Comparison of ENCODE assay signal across 17 cellular contexts in the genomic region with DNA sequence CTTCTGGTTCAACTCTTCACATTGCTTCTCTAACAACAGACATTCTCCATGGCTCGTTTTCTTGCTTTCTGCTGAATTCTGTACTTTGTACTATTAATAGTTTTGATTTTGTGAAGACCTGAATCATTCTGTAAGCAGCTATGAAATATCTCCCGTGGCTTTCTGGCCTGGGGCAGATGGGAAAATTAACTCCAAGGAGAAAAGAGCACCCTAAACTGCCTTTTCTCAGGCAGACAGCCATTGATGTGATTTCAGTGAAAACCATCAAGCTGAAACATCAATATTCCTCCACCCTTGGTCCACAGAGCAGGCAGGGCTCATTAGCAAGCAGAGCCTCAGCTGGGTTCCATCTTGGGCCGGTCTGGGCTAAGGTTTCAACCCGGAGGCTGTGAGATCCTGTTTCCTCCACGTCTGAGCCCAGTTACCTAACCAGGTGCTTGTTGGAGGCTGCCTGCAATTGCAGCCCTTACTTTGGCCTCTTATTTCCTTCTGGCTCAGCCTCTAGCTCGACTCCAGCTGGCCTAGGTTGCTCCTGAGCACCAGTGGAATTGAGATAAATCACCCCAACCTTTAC. TPM values are rescaled to one million over a fixed set of nuclear protein-coding genes. Genes with fewer than 3 reads are reported as not detected.
DNase-seq lines count a peak whose midpoint lies in the region; ATAC-seq and TF ChIP-seq lines count a peak whose summit lies in the region.
"Had no signal": no experiment of that assay in that cellular context is flagged by ENCODE, and none has a peak within 500 bp of the region (broad histone marks: within the 10 kb centered on the region; RNA-seq: fewer than 3 reads in every experiment).

No MANE protein-coding gene starts in this region.

- H3K36me3 Mint-ChIP-seq in HFFc6 (ENCODE audit: low read depth) = no peaks in the 10 kb centered on the region

- no peaks in the 10 kb centered on the region for H3K9me2 ChIP-seq in PC-3 (replicated peaks; ENCODE audit: low read length)

- CTCF ChIA-PET in PC-3 (lab: Charles Lee) = no interaction called here

- intact Hi-C loops in PC-3 (cut with micrococcal nuclease) = no loop called here
- intact Hi-C loops in tibial artery (cut with DNase I; ENCODE audit: low total_unique reads) = no loop called here

- no TSS peak for BruUV-seq in PC-3 (replicated peaks; lab: Mats Ljungman, UMichigan)

- H3K9me3 Mint-ChIP-seq in HFFc6 = no peaks in the 10 kb centered on the region
- H3K9me3 Mint-ChIP-seq: naive thymus-derived CD8-positive, alpha-beta T cell had no signal

- H3K79me2 ChIP-seq in PC-3 (ENCODE audit: low read length) = no peaks in the 10 kb centered on the region

- 0 out of 2 replicates have a peak overlapping the region, but pooled peaks have one; percentile 38 for H2AFZ ChIP-seq in PC-3 (ENCODE audit: low read length)

- H3K27ac ChIP-seq in PC-3 (ENCODE audit: low read length) = no peak overlapping the region
- no peak overlapping the region for H3K27ac ChIP-seq in tibial artery
- H3K27ac ChIP-seq: C4-2B, uterus had no signal

- H3K4me3 Mint-ChIP-seq in HFFc6 = no peak overlapping the region
- H3K4me3 Mint-ChIP-seq: naive thymus-derived CD8-positive, alpha-beta T cell had no signal

- H3K4me2 ChIP-seq in PC-3 (ENCODE audit: low read length) = no peak overlapping the region

- H4K20me1 ChIP-seq in PC-3 (ENCODE audit: low read length) = no peaks in the 10 kb centered on the region

- no peak for TF ChIP-seq CTCF in HFFc6 (IDR thresholded peaks at IDR 0.05)
- no peak for TF ChIP-seq CTCF in PC-3 (conservative IDR thresholded peaks at IDR 0.05; ENCODE audit: low read depth, low read length)
- TF ChIP-seq CTCF in tibial artery (IDR thresholded peaks at IDR 0.05) = no peak

- H3K27me3 ChIP-seq in PC-3 (ENCODE audit: low read length) = no peaks in the 10 kb centered on the region
- H3K27me3 ChIP-seq in tibial artery = peaks cover 0 to 12% of the 10 kb centered on the region in 2 donors
- H3K27me3 ChIP-seq: uterus had no signal

- H3K27ac Mint-ChIP-seq in HFFc6 = no peak overlapping the region
- H3K27ac Mint-ChIP-seq: naive thymus-derived CD8-positive, alpha-beta T cell had no signal

- H3F3A ChIP-seq in PC-3 (ENCODE audit: low read length, unreplicated experiment) = no peaks in the 10 kb centered on the region

- H3K36me3 ChIP-seq in PC-3 (ENCODE audit: low read depth, low read length) = no peaks in the 10 kb centered on the region
- no peaks in the 10 kb centered on the region for H3K36me3 ChIP-seq in tibial artery
- H3K36me3 ChIP-seq: uterus had no signal

- peaks cover 12% of the 10 kb centered on the region for H3K4me1 Mint-ChIP-seq in HFFc6 (ENCODE audit: low read depth)

- H3K4me3 ChIP-seq in PC-3 (ENCODE audit: low read length) (no peak overlapping the region), tibial artery (no peak overlapping the region)
- H3K4me3 ChIP-seq: lung, uterus had no signal

- POLR2A ChIA-PET in PC-3 (lab: Charles Lee; ENCODE audit: unreplicated experiment) = no interaction called here

- no peaks in the 10 kb centered on the region for H3K4me1 ChIP-seq in PC-3 (ENCODE audit: insufficient read depth, low read length)
- no peaks in the 10 kb centered on the region for H3K4me1 ChIP-seq in tibial artery
- H3K4me1 ChIP-seq: uterus had no signal

- peaks cover 26% of the 10 kb centered on the region for H3K27me3 Mint-ChIP-seq in HFFc6 (ENCODE audit: insufficient read depth)
- H3K27me3 Mint-ChIP-seq: naive thymus-derived CD8-positive, alpha-beta T cell had no signal

- ATAC-seq in PC-3 = no peak
- ATAC-seq in GM18909 (IDR thresholded peaks at IDR 0.05; ENCODE audit: poor library complexity, unreplicated experiment) = no peak
- ATAC-seq: naive thymus-derived CD8-positive, alpha-beta T cell had no signal

- no peaks in the 10 kb centered on the region for H3K9me3 ChIP-seq in PC-3 (ENCODE audit: low read length)
- no peaks in the 10 kb centered on the region for H3K9me3 ChIP-seq in tibial artery
- H3K9me3 ChIP-seq: uterus had no signal

- DNase-seq in NCI-H1417 (lab: John Stamatoyannopoulos, UW) = peak; percentile 19 to 59 (median 31)
- no peak for DNase-seq in NCI-H1417 treated with DMSO at 0.1 percent for 48 hours (lab: John Stamatoyannopoulos, UW)
- DNase-seq in HFFc6 = peak; percentile 1
- no peak for DNase-seq in PC-3
- DNase-seq in iPS-NIHi7 (ENCODE audit: extremely low spot score) = peak; percentile 51
- DNase-seq in NCI-H2029 (lab: John Stamatoyannopoulos, UW) = no peak
- DNase-seq in tibial artery = no peak
- DNase-seq: activated effector memory CD4-positive, alpha-beta T cell treated with Interleukin-2 at 50 U/mL for 16 hours; anterior cingulate cortex; cortex of kidney; naive thymus-derived CD8-positive, alpha-beta T cell; NCI-H1105; Right ventricle myocardium superior; uterus had no signal

- H3K9ac ChIP-seq in PC-3 (ENCODE audit: low read length) = no peak overlapping the region

RNA-seq across cellular contexts. Expression of gene EZH2, which starts 21.1 kb away (rescaled TPM):
- total RNA-seq in HFFc6 (2021; fragmentation: NEBNext Ultra II Directional; extraction: Animal tissue kit (Norgen Biotek cat#: 25700)) = 10 to 100 TPM in 5 of 6 experiments, 1 to 10 TPM in 1; 8.9 to 21.5 (median 19.3) TPM
- total RNA-seq in PC-3 (2014; rRNA removed) = 18.9 and 30.5 TPM in 2 replicates

Comparison
In these comparisons a context has a peak if more than half of its experiments do, and no peak if none do; other contexts are left out.
1. DNase-seq: peak in NCI-H1417 (3 of 3), HFFc6 (single experiment) and iPS-NIHi7 (single experiment); none in NCI-H1417 treated with DMSO at 0.1 percent for 48 hours (single experiment), PC-3 (single experiment), NCI-H2029 (single experiment) and tibial artery (0 of 2).